Comparison of ENCODE assay signal across 11 cellular contexts in the genomic region with DNA sequence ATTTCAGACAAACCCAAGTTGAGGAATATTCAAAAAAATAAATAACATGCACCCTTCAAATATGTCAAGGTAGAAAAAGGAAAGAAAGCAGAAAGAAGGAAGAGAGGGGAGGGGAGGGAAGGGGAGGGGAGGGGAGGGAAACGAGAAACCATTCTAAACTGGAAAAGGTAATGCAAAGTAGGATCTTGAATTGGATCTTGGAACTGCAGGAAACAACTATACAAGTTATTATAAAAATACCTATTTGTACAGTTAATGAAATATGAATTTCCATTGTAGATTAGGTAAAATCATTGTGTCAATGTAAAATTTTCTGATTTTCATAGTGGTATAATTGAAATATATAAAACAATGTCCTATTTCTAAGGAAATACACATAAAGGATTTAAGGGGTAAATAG.
"Had no signal": no experiment of that assay in that cellular context is flagged by ENCODE, and none has a peak within 500 bp of the region (broad histone marks: within the 10 kb centered on the region; RNA-seq: fewer than 3 reads in every experiment).

No MANE protein-coding gene starts in this region.

- DNase-seq: GM23248, GOT3, H7, H9, HCEC 1CT, HFFc6 had no signal

- ATAC-seq: GM23338, HCT116 had no signal

- H3K36me3 ChIP-seq: HAP-1 had no signal

- H3K4me3 ChIP-seq: GM23248, GM23338, HAP-1 had no signal

- H2AFZ ChIP-seq: GM23248, GM23338 had no signal

- FAIRE-seq: H1, H54 had no signal

- H3K27ac ChIP-seq: GM23248 had no signal

- H3K9ac ChIP-seq: GM23248 had no signal

- H3K4me2 ChIP-seq: GM23338 had no signal

- H3K9me3 ChIP-seq: HAP-1 had no signal
